ENCODE assay signal across 8 cellular contexts in genomic region chr19:36773223-36773579, GRCh38. TPM values are rescaled to one million over a fixed set of nuclear protein-coding genes. Genes with fewer than 3 reads are reported as not detected.
DNase-seq lines count a peak whose midpoint lies in the region; ATAC-seq, FAIRE-seq and TF ChIP-seq lines count a peak whose summit lies in the region.

No MANE protein-coding gene starts in this region.

- H3K27me3 Mint-ChIP-seq in chondrocyte (ENCODE audit: low read depth) = no peaks in the 10 kb centered on the region

- peak overlapping the region; percentile 96 for H3K4me3 ChIP-seq in GM12864 (ENCODE audit: low read depth, low read length)
- H3K4me3 ChIP-seq in neural cell (ENCODE audit: low read length) = peak overlapping the region; percentile 95

- no peaks in the 10 kb centered on the region for H3K9me2 ChIP-seq in neural cell (ENCODE audit: insufficient read depth, low read length)

- no peak for DNase-seq in GM12864 (ENCODE audit: low read depth)
- DNase-seq in HTR-8/SVneo (ENCODE audit: insufficient read length, low spot score) = no peak
- DNase-seq in chondrocyte (ENCODE audit: low spot score) = peak; percentile 27
- DNase-seq in GM12891 (ENCODE audit: insufficient read length, low spot score) = no peak
- DNase-seq in islet precursor cell = no peak
- DNase-seq in HCEC 1CT = no peak

- no peaks in the 10 kb centered on the region for H4K20me1 ChIP-seq in neural cell (ENCODE audit: insufficient read depth)

- peak overlapping the region; percentile 94 for H2AFZ ChIP-seq in neural cell (ENCODE audit: low read depth, low read length)

- ATAC-seq in HG02938 (IDR thresholded peaks at IDR 0.05; ENCODE audit: unreplicated experiment) = no peak

- no peaks in the 10 kb centered on the region for H3K36me3 ChIP-seq in neural cell (ENCODE audit: insufficient read depth, low read length)

- H3K4me3 Mint-ChIP-seq in chondrocyte (ENCODE audit: unreplicated experiment) = peak overlapping the region; percentile 100

- H3K27me3 ChIP-seq in neural cell (ENCODE audit: insufficient read depth, low read depth, low read length) = no peaks in the 10 kb centered on the region

- peak overlapping the region; percentile 96 for H3K4me2 ChIP-seq in neural cell (ENCODE audit: low read length)

- TF ChIP-seq POLR2A in GM12891 (IDR thresholded peaks at IDR 0.05; ENCODE audit: low read depth, low read length) = no peak

- peaks cover 22% of the 10 kb centered on the region for H3K4me1 Mint-ChIP-seq in chondrocyte (ENCODE audit: low read depth)

- peak; percentile 7 for TF ChIP-seq RAD21 in neural cell (conservative IDR thresholded peaks at IDR 0.05)

- peak; percentile 87 for FAIRE-seq in HTR-8/SVneo (lab: Jason Lieb, UNC)
- FAIRE-seq in GM12891 (lab: Jason Lieb, UNC) = no peak

- H3K27ac ChIP-seq in neural cell (ENCODE audit: low read length) = no peak overlapping the region

- peak overlapping the region; percentile 99 for H3K27ac Mint-ChIP-seq in chondrocyte (ENCODE audit: unreplicated experiment)

- H3K9ac ChIP-seq in neural cell (ENCODE audit: low read length) = peak overlapping the region; percentile 69

- no peaks in the 10 kb centered on the region for H3F3A ChIP-seq in neural cell (ENCODE audit: insufficient read depth, low read length, poor library complexity, severe bottlenecking)

- H3K9me3 Mint-ChIP-seq in chondrocyte (ENCODE audit: low read depth) = peaks cover 35% of the 10 kb centered on the region

- no peak for TF ChIP-seq CTCF in GM12864 (IDR thresholded peaks at IDR 0.05; ENCODE audit: low read depth, low read length, missing control alignments)
- no peak for TF ChIP-seq CTCF in chondrocyte (IDR thresholded peaks at IDR 0.05)
- TF ChIP-seq CTCF in neural cell (IDR thresholded peaks at IDR 0.05; ENCODE audit: poor library complexity, severe bottlenecking) = no peak

- no peaks in the 10 kb centered on the region for H3K79me2 ChIP-seq in neural cell (replicated peaks; ENCODE audit: insufficient read depth, low read length)

- H3K9me3 ChIP-seq in neural cell (ENCODE audit: low read length) = peaks cover 9% of the 10 kb centered on the region

- H3K36me3 Mint-ChIP-seq in chondrocyte (ENCODE audit: low read depth) = peaks cover 12% of the 10 kb centered on the region

- TF ChIP-seq EP300 in neural cell (conservative IDR thresholded peaks at IDR 0.05; ENCODE audit: poor library complexity, severe bottlenecking) = no peak

TF ChIP-seq in neural cell, 6 proteins besides CTCF, POLR2A, EP300 and RAD21:
- TF ChIP-seq POLR2AphosphoS5 (IDR thresholded peaks at IDR 0.05) (no peak), MXI1 (conservative IDR thresholded peaks at IDR 0.05; ENCODE audit: poor library complexity, severe bottlenecking) (no peak)

TF ChIP-seq in GM12891, 5 proteins besides CTCF, POLR2A, EP300 and RAD21:
- TF ChIP-seq SPI1 (IDR thresholded peaks at IDR 0.05; ENCODE audit: low read depth, low read length) (no peak), TAF1 (IDR thresholded peaks at IDR 0.05; ENCODE audit: low read depth, low read length) (no peak), POU2F2 (IDR thresholded peaks at IDR 0.05; ENCODE audit: low read depth, low read length) (no peak), POLR2AphosphoS5 (IDR thresholded peaks at IDR 0.05; ENCODE audit: low read depth, low read length) (no peak), PAX5 (IDR thresholded peaks at IDR 0.05; ENCODE audit: insufficient read depth, low read length, severe bottlenecking) (no peak)

RNA-seq across cellular contexts. Expression of gene ZNF850, which starts 0.6 kb away (rescaled TPM):
- 2.5 to 7.5 TPM (median 4.0 TPM) in 3 replicates for total RNA-seq in chondrocyte
- polyA plus RNA-seq in neural cell = 0.84 and 1.0 TPM in 2 replicates
- 6.4 and 7.1 TPM in 2 replicates for polyA minus RNA-seq in neural cell
- polyA plus RNA-seq in GM12891 (2012; ENCODE audit: low read depth, missing spikeins) = 0.65 TPM
